Comparison of ENCODE assay signal across 8 cellular contexts in the genomic region with DNA sequence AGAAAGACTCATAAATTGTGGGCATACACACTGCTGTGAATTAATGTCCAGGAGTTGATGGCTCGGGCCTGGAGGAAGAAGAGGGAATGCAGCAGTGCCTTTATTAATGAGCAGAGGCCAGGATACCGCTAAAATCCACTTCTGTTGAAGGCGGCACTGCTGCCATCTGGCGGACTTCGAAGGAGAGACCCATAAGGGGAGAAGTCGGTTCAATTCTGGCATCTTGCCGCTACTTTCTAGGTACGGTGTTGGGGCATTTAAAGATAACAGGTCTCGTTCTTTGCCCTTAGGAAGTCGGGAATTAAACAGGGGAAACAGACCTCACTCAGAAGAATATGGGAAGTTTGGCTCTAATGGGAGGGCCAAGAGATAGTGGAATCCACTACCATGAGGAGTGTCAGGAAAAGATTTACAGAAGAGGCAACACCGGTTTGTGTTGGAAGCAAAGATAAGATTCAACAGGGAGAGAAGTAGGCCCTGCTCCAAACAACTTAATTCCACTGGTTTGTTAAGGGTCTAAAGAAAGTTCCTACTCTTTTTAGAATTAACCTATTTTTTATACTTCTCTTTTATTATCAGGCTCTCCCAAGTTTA.
DNase-seq lines count a peak whose midpoint lies in the region; ATAC-seq, FAIRE-seq and TF ChIP-seq lines count a peak whose summit lies in the region.

No MANE protein-coding gene starts in this region.

- no peak overlapping the region for H3K27ac ChIP-seq in HepG2 (ENCODE audit: extremely low read length, insufficient read depth, low read length)
- no peak overlapping the region for H3K27ac ChIP-seq in substantia nigra (ENCODE audit: low read depth, low read length, poor library complexity, severe bottlenecking)

- peaks cover 10% of the 10 kb centered on the region; the same call in 1 of the 2 replicates for H3K4me1 ChIP-seq in HepG2 (ENCODE audit: insufficient read depth, low read length)

- no peak overlapping the region; a peak in 1 of 6 replicates for H3K4me3 ChIP-seq in HepG2 (replicated peaks in 1 of 3; ENCODE audit: insufficient read depth in 1 of 3, low read depth in 2 of 3, low read length in 3 of 3)

- TF ChIP-seq RAD21 in HepG2 (CRISPR knock-in tag; IDR thresholded peaks at IDR 0.05) = peak; percentile 71

- peak; percentile 84 for TF ChIP-seq CTCF in HepG2 (CRISPR knock-in tag; IDR thresholded peaks at IDR 0.05)

- WGBS in HepG2 (ENCODE audit: low lambda C conversion rate) = 3% methylated on average over 11 of the region's 11 CpGs

- CTCF ChIA-PET in HepG2 (lab: Yijun Ruan, JAX; ENCODE audit: low intra/inter-chr PET ratio, low total read pairs) = interaction anchor here (0.8 to 2.4 kb wide), 5 partner anchors 132 to 264 kb away, joined by 3 to 29 read pairs (median 4); a partner anchor contains a TSS

- intact Hi-C loops in HepG2 (cut with micrococcal nuclease; ENCODE audit: unreplicated experiment) = loop anchor here (1.0 to 2.0 kb wide), 5 partner anchors 133 to 307 kb away; no protein-coding TSS in a partner anchor

- ATAC-seq in GM21526 (IDR thresholded peaks at IDR 0.05; ENCODE audit: low FRiP score, unreplicated experiment) (peak; percentile 92), HepG2 (peak; percentile 98)

- H4K20me1 ChIP-seq in HepG2 (ENCODE audit: insufficient read depth, low read length) = no peaks in the 10 kb centered on the region

- TF ChIP-seq POLR2A in HepG2 (IDR thresholded peaks at IDR 0.05; ENCODE audit: insufficient read depth in 1 of 2, low read depth in 2 of 2, low read length in 2 of 2) = no peak

- H3K9ac ChIP-seq in HepG2 (ENCODE audit: insufficient read depth, low read depth, low read length) = no peak overlapping the region

- in situ Hi-C loops in T47D (cut with HindIII; ENCODE audit: low pct_unique_long_range_greater_than_20kb, low sequenced_read_pairs) (no loop called here), HepG2 (cut with HindIII; ENCODE audit: extremely low pct_ligation_motif_present, low pct_unique_long_range_greater_than_20kb) (loop anchor here (5.0 kb wide), 2 partner anchors 135 to 235 kb away; a partner anchor contains a TSS)

- H3K9me3 ChIP-seq in HepG2 (ENCODE audit: low read length) = no peaks in the 10 kb centered on the region

- BruUV-seq in HepG2 (replicated peaks; lab: Mats Ljungman, UMichigan) = no TSS peak

- H3K36me3 ChIP-seq in HepG2 (replicated peaks in 1 of 2; ENCODE audit: control insufficient read depth in 1 of 2, insufficient read depth in 2 of 2, low read length in 2 of 2) = no peaks in the 10 kb centered on the region

- no peaks in the 10 kb centered on the region for H3K79me2 ChIP-seq in HepG2 (ENCODE audit: insufficient read depth, low read length)

- DNase-seq in NCI-H146 (lab: John Stamatoyannopoulos, UW) (peak; percentile 24), NCI-H146 treated with DMSO at 0.1 percent for 48 hours (lab: John Stamatoyannopoulos, UW; ENCODE audit: unreplicated experiment) (no peak), HUDEP-2 (lab: John Stamatoyannopoulos, UW; ENCODE audit: unreplicated experiment in 76 of 76) (peak in 48 of 76 experiments; percentile 1 to 53 (median 22)), SHP77 treated with DMSO at 0.1 percent for 48 hours (lab: John Stamatoyannopoulos, UW) (peak; percentile 14), T47D (ENCODE audit: low read depth in 1 of 2, low spot score in 1 of 2) (peak; percentile 20 to 76), HepG2 (ENCODE audit: low spot score) (peak; percentile 58), substantia nigra (lab: John Stamatoyannopoulos, UW) (peak in 30 of 49 donors; percentile 0 to 42 (median 17))

- H3K4me2 ChIP-seq in HepG2 (ENCODE audit: low read depth, low read length) = peak overlapping the region; percentile 55

- POLR2A ChIA-PET in HepG2 (lab: Yijun Ruan, JAX) = no interaction called here

- H2AFZ ChIP-seq in HepG2 (ENCODE audit: low read length) = no peak overlapping the region

- FAIRE-seq in HepG2 (lab: Jason Lieb, UNC) = peak; percentile 77

- no peak for TF ChIP-seq EP300 in HepG2 (IDR thresholded peaks at IDR 0.05; ENCODE audit: low read depth in 2 of 2, low read length in 2 of 2)
- no peak for TF ChIP-seq EP300 in HepG2 (CRISPR knock-in tag; IDR thresholded peaks at IDR 0.05; ENCODE audit: borderline replicate concordance)

- H3K27me3 ChIP-seq in HepG2 (ENCODE audit: control insufficient read depth in 1 of 2, insufficient read depth in 2 of 2, low read length in 2 of 2) = 0 out of 5 replicates have a peak, but pooled peaks cover 0 to 5% of the 10 kb centered on the region in 2 experiments

TF ChIP-seq in HepG2, 621 proteins besides CTCF, POLR2A, EP300 and RAD21 (continues in another document):
- no peak for TF ChIP-seq ZNF263 (CRISPR knock-in tag; IDR thresholded peaks at IDR 0.05)
- TF ChIP-seq NR3C1 (CRISPR knock-in tag; IDR thresholded peaks at IDR 0.05) = no peak
- TF ChIP-seq, protein P1, sequence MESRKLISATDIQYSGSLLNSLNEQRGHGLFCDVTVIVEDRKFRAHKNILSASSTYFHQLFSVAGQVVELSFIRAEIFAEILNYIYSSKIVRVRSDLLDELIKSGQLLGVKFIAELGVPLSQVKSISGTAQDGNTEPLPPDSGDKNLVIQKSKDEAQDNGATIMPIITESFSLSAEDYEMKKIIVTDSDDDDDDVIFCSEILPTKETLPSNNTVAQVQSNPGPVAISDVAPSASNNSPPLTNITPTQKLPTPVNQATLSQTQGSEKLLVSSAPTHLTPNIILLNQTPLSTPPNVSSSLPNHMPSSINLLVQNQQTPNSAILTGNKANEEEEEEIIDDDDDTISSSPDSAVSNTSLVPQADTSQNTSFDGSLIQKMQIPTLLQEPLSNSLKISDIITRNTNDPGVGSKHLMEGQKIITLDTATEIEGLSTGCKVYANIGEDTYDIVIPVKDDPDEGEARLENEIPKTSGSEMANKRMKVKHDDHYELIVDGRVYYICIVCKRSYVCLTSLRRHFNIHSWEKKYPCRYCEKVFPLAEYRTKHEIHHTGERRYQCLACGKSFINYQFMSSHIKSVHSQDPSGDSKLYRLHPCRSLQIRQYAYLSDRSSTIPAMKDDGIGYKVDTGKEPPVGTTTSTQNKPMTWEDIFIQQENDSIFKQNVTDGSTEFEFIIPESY (CRISPR knock-in tag; IDR thresholded peaks at IDR 0.05) = peak; percentile 41; the same call in 1 of the 2 replicates
- no peak for TF ChIP-seq RFX1 (IDR thresholded peaks at IDR 0.05)
- TF ChIP-seq FOSL2 (CRISPR knock-in tag; IDR thresholded peaks at IDR 0.05) = 0 out of 2 replicates have a peak, but pooled peaks have one; percentile 23
- no peak for TF ChIP-seq ARNTL (CRISPR knock-in tag; IDR thresholded peaks at IDR 0.05)
- TF ChIP-seq, protein P2, sequence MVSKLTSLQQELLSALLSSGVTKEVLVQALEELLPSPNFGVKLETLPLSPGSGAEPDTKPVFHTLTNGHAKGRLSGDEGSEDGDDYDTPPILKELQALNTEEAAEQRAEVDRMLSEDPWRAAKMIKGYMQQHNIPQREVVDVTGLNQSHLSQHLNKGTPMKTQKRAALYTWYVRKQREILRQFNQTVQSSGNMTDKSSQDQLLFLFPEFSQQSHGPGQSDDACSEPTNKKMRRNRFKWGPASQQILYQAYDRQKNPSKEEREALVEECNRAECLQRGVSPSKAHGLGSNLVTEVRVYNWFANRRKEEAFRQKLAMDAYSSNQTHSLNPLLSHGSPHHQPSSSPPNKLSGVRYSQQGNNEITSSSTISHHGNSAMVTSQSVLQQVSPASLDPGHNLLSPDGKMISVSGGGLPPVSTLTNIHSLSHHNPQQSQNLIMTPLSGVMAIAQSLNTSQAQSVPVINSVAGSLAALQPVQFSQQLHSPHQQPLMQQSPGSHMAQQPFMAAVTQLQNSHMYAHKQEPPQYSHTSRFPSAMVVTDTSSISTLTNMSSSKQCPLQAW (CRISPR knock-in tag; IDR thresholded peaks at IDR 0.05) = peak; percentile 31; the same call in 1 of the 2 replicates
- TF ChIP-seq, protein P3, sequence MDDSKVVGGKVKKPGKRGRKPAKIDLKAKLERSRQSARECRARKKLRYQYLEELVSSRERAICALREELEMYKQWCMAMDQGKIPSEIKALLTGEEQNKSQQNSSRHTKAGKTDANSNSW (CRISPR knock-in tag; IDR thresholded peaks at IDR 0.05; ENCODE audit: borderline replicate concordance) = no peak
- TF ChIP-seq, protein P4, sequence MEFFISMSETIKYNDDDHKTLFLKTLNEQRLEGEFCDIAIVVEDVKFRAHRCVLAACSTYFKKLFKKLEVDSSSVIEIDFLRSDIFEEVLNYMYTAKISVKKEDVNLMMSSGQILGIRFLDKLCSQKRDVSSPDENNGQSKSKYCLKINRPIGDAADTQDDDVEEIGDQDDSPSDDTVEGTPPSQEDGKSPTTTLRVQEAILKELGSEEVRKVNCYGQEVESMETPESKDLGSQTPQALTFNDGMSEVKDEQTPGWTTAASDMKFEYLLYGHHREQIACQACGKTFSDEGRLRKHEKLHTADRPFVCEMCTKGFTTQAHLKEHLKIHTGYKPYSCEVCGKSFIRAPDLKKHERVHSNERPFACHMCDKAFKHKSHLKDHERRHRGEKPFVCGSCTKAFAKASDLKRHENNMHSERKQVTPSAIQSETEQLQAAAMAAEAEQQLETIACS (CRISPR knock-in tag; IDR thresholded peaks at IDR 0.05) = no peak
- 0 out of 2 replicates have a peak, but pooled peaks have one; percentile 44 for TF ChIP-seq KDM2A (CRISPR knock-in tag; IDR thresholded peaks at IDR 0.05; ENCODE audit: borderline replicate concordance, low read depth)
- TF ChIP-seq ZNF234 (CRISPR knock-in tag; conservative IDR thresholded peaks at IDR 0.05) = no peak
- no peak for TF ChIP-seq ESRRA (CRISPR knock-in tag; IDR thresholded peaks at IDR 0.05; ENCODE audit: low read depth)
- TF ChIP-seq ZNF468 (CRISPR knock-in tag; IDR thresholded peaks at IDR 0.05) = no peak
- no peak for TF ChIP-seq ARID2 (CRISPR knock-in tag; IDR thresholded peaks at IDR 0.05; ENCODE audit: borderline replicate concordance)
- no peak for TF ChIP-seq IKZF1 (IDR thresholded peaks at IDR 0.05)
- TF ChIP-seq ZSCAN31 (CRISPR knock-in tag; IDR thresholded peaks at IDR 0.05; ENCODE audit: low read depth) = no peak
- no peak for TF ChIP-seq JARID2 (CRISPR knock-in tag; IDR thresholded peaks at IDR 0.05; ENCODE audit: insufficient replicate concordance)
- 0 out of 2 replicates have a peak, but pooled peaks have one; percentile 20 for TF ChIP-seq BCL6 (CRISPR knock-in tag; IDR thresholded peaks at IDR 0.05)
- TF ChIP-seq NONO (IDR thresholded peaks at IDR 0.05) = no peak
- TF ChIP-seq NONO (CRISPR knock-in tag; conservative IDR thresholded peaks at IDR 0.05) = no peak
- TF ChIP-seq HOXA5 (CRISPR knock-in tag; IDR thresholded peaks at IDR 0.05) = 0 out of 2 replicates have a peak, but pooled peaks have one; percentile 20
- TF ChIP-seq SMC3 (IDR thresholded peaks at IDR 0.05; ENCODE audit: low read length) = peak; percentile 96
- peak; percentile 86 for TF ChIP-seq STAG1 (CRISPR knock-in tag; IDR thresholded peaks at IDR 0.05)
- TF ChIP-seq ZNF354B (CRISPR knock-in tag; IDR thresholded peaks at IDR 0.05) = no peak
- no peak for TF ChIP-seq JDP2 (CRISPR knock-in tag; IDR thresholded peaks at IDR 0.05; ENCODE audit: borderline replicate concordance)
- TF ChIP-seq PCBP1 (IDR thresholded peaks at IDR 0.05; ENCODE audit: borderline replicate concordance, low read depth, low read length) = no peak
